8 cellular contexts compared by ENCODE assay signal in genomic region chr13:65155861-65156260, GRCh38.
"Had no signal": no experiment of that assay in that cellular context is flagged by ENCODE, and none has a peak within 500 bp of the region (broad histone marks: within the 10 kb centered on the region; RNA-seq: fewer than 3 reads in every experiment).

No MANE protein-coding gene starts in this region.

- DNase-seq: H7, IMR-90, KG1 had no signal

- H3K4me2 ChIP-seq: GM23338 had no signal

- H2AFZ ChIP-seq: GM23338 had no signal

- H3K9me3 Mint-ChIP-seq: GM23338 had no signal

- ATAC-seq: GM23338, HCT116, K562 had no signal

- H3K4me3 Mint-ChIP-seq: GM23338 had no signal

- FAIRE-seq: HTR-8/SVneo, K562 had no signal

- H3K9me3 ChIP-seq: HAP-1 had no signal

- H3K36me3 ChIP-seq: HAP-1 had no signal

- H3K4me3 ChIP-seq: GM23338, HAP-1, K562 had no signal

- H3K4me1 ChIP-seq: HAP-1 had no signal

- H3K27ac Mint-ChIP-seq: GM23338 had no signal
